ENCODE assay signal across 10 cellular contexts in the genomic region with DNA sequence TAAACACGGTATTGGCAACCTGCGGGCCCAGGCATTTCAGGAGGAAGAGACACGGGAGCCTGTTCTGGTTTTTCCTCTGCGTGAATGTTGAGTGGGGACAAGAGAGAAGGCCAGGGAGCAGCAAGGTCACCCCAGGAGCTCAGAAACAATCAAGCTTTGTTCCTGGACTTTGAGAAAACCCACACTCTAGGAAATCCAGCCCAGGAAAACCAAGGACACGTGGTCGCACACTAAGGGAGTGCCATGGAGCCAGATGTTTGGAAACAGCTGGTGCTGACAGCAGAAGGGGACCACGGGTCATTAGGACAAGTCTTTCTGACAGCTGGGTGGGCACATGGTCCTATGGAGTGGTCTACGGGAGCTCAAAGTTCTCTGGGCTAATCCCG. TPM values are rescaled to one million over a fixed set of nuclear protein-coding genes. Genes with fewer than 3 reads are reported as not detected.
DNase-seq lines count a peak whose midpoint lies in the region; ATAC-seq and TF ChIP-seq lines count a peak whose summit lies in the region.
"Had no signal": no experiment of that assay in that cellular context is flagged by ENCODE, and none has a peak within 500 bp of the region (broad histone marks: within the 10 kb centered on the region; RNA-seq: fewer than 3 reads in every experiment).

No MANE protein-coding gene starts in this region.

- H3K27me3 ChIP-seq in esophagus muscularis mucosa (no peaks in the 10 kb centered on the region), vagina (no peaks in the 10 kb centered on the region)

- intact Hi-C loops in Right ventricle myocardium inferior (cut with DNase I) = no loop called here
- intact Hi-C loops in cardiac septum (cut with DNase I) = no loop called here
- intact Hi-C loops in esophagus muscularis mucosa (cut with DNase I) = no loop called here
- intact Hi-C loops in vagina (cut with DNase I) = loop anchor here (5.0 kb wide), 1 partner anchor 39 kb away; no protein-coding TSS in a partner anchor

- H3K27ac ChIP-seq in esophagus muscularis mucosa (replicated peaks in 1 of 4) (peak overlapping the region; percentile 95 to 100 (median 98)), vagina (peak overlapping the region; percentile 34)

- DNase-seq in Right ventricle myocardium inferior (ENCODE audit: missing footprints) (no peak), cardiac septum (ENCODE audit: low spot score) (no peak), esophagus muscularis mucosa (ENCODE audit: extremely low spot score) (no peak), vagina (ENCODE audit: extremely low spot score in 2 of 2) (no peak), SHP77 (lab: John Stamatoyannopoulos, UW) (no peak)
- no peak for DNase-seq in natural killer cell treated with Interleukin-12 subunit alpha and Interleukin-12 subunit beta and Interleukin-15 and Interleukin-18, amount 100 ng/mL, for 72 hours (ENCODE audit: low spot score)
- DNase-seq: Caco-2, SHP77 treated with DMSO at 0.1 percent for 48 hours had no signal

- H3K4me3 Mint-ChIP-seq in natural killer cell treated with Interleukin-12 subunit alpha and Interleukin-12 subunit beta and Interleukin-15 and Interleukin-18, amount 100 ng/mL, for 72 hours = no peak overlapping the region

- no peak for TF ChIP-seq EP300 in esophagus muscularis mucosa (IDR thresholded peaks at IDR 0.05)

- peaks cover 47 to 54% of the 10 kb centered on the region in 2 donors for H3K4me1 Mint-ChIP-seq in natural killer cell treated with Interleukin-12 subunit alpha and Interleukin-12 subunit beta and Interleukin-15 and Interleukin-18, amount 100 ng/mL, for 72 hours (ENCODE audit: low read depth in 2 of 2)

- WGBS in esophagus muscularis mucosa = 28% methylated on average over 8 of the region's 9 CpGs

- peaks cover 34% of the 10 kb centered on the region for H3K36me3 Mint-ChIP-seq in natural killer cell treated with Interleukin-12 subunit alpha and Interleukin-12 subunit beta and Interleukin-15 and Interleukin-18, amount 100 ng/mL, for 72 hours

- H3K9me3 Mint-ChIP-seq in natural killer cell treated with Interleukin-12 subunit alpha and Interleukin-12 subunit beta and Interleukin-15 and Interleukin-18, amount 100 ng/mL, for 72 hours = no peaks in the 10 kb centered on the region

- H3K36me3 ChIP-seq in esophagus muscularis mucosa = peaks cover 17 to 90% (median 74%) of the 10 kb centered on the region in 4 donors
- H3K36me3 ChIP-seq in vagina = peaks cover 0 to 46% of the 10 kb centered on the region in 2 donors

- H3K27me3 Mint-ChIP-seq in natural killer cell treated with Interleukin-12 subunit alpha and Interleukin-12 subunit beta and Interleukin-15 and Interleukin-18, amount 100 ng/mL, for 72 hours = no peaks in the 10 kb centered on the region

- TF ChIP-seq CTCF in esophagus muscularis mucosa (IDR thresholded peaks at IDR 0.05) (no peak), vagina (IDR thresholded peaks at IDR 0.05) (no peak)

- H3K9me3 ChIP-seq in esophagus muscularis mucosa (no peaks in the 10 kb centered on the region), vagina (no peaks in the 10 kb centered on the region)
- H3K9me3 ChIP-seq: Caco-2 had no signal

- peak; percentile 51 for ATAC-seq in Right ventricle myocardium inferior
- no peak for ATAC-seq in natural killer cell treated with Interleukin-12 subunit alpha and Interleukin-12 subunit beta and Interleukin-15 and Interleukin-18, amount 100 ng/mL, for 72 hours
- no peak for ATAC-seq in activated CD4-positive, CD25-positive, alpha-beta regulatory T cell treated with anti-CD3 and anti-CD28 coated beads, Interleukin-2, amount 50 U/mL, for 24 hours
- ATAC-seq in GM21576 (IDR thresholded peaks at IDR 0.05; ENCODE audit: unreplicated experiment) = no peak

- no peak for TF ChIP-seq POLR2A in esophagus muscularis mucosa (IDR thresholded peaks at IDR 0.05; ENCODE audit: low read depth)
- TF ChIP-seq POLR2A in vagina (IDR thresholded peaks at IDR 0.05) = no peak

- H3K4me1 ChIP-seq in esophagus muscularis mucosa = peaks cover 96 to 100% (median 98%) of the 10 kb centered on the region in 4 donors
- peaks cover 67% of the 10 kb centered on the region for H3K4me1 ChIP-seq in vagina
- H3K4me1 ChIP-seq: Caco-2 had no signal

- peak overlapping the region; percentile 69 to 76 for H3K27ac Mint-ChIP-seq in natural killer cell treated with Interleukin-12 subunit alpha and Interleukin-12 subunit beta and Interleukin-15 and Interleukin-18, amount 100 ng/mL, for 72 hours

- H3K4me3 ChIP-seq in esophagus muscularis mucosa (no peak overlapping the region), vagina (no peak overlapping the region)

RNA-seq across cellular contexts. Expression of a gene that starts 44.1 kb away (rescaled TPM):
- total RNA-seq in Right ventricle myocardium inferior = 180 TPM
- 282 TPM for total RNA-seq in cardiac septum
- 100 to 1,000 TPM; 241 to 387 (median 358) TPM for total RNA-seq in esophagus muscularis mucosa
- total RNA-seq in natural killer cell treated with Interleukin-12 subunit alpha and Interleukin-12 subunit beta and Interleukin-15 and Interleukin-18, amount 100 ng/mL, for 72 hours = 100 to 1,000 TPM; 623 to 642 TPM
- total RNA-seq in vagina = 333 TPM
